Comparison of ENCODE assay signal across 6 cellular contexts in genomic region chr18:45435810-45436209, GRCh38.
"Had no signal": no experiment of that assay in that cellular context is flagged by ENCODE, and none has a peak within 500 bp of the region (broad histone marks: within the 10 kb centered on the region; RNA-seq: fewer than 3 reads in every experiment).

No MANE protein-coding gene starts in this region.

- ATAC-seq: GM23338 had no signal

- H3K4me2 ChIP-seq: GM23338 had no signal

- DNase-seq: H9, HCEC 1CT had no signal

- H2AFZ ChIP-seq: GM23338 had no signal

- H3K4me3 ChIP-seq: GM23338 had no signal

- FAIRE-seq: H1, H54, HTR-8/SVneo had no signal
